18 cellular contexts compared by ENCODE assay signal in genomic region chr1:152190589-152190988, GRCh38. TPM values are rescaled to one million over a fixed set of nuclear protein-coding genes. Genes with fewer than 3 reads are reported as not detected.
DNase-seq lines count a peak whose midpoint lies in the region; ATAC-seq, FAIRE-seq and TF ChIP-seq lines count a peak whose summit lies in the region.
"Had no signal": no experiment of that assay in that cellular context is flagged by ENCODE, and none has a peak within 500 bp of the region (broad histone marks: within the 10 kb centered on the region; RNA-seq: fewer than 3 reads in every experiment).

No MANE protein-coding gene starts in this region.

- no peak for TF ChIP-seq POLR2A in A549 (IDR thresholded peaks at IDR 0.05; ENCODE audit: low read length)

- DNase-seq in A549 (ENCODE audit: low read depth in 1 of 2, low spot score in 1 of 2) (peak in 1 of 2 experiments; percentile 18), HCEC 1CT (peak; percentile 51), astrocyte of the spinal cord (ENCODE audit: low read depth, low spot score) (peak; percentile 20), foreskin keratinocyte (peak; percentile 62 to 80), SK-N-SH (no peak), GM10266 (ENCODE audit: extremely low spot score) (no peak)
- DNase-seq: NCI-H774; sigmoid colon; stimulated activated CD4-positive, alpha-beta T cell treated with anti-CD3 and anti-CD28 coated beads, Interleukin-1b, Interleukin-23, amount 100 ng/mL, for 48 hours had no signal

- H3K79me2 ChIP-seq in SK-N-SH (ENCODE audit: insufficient read depth): no peaks in the 10 kb centered on the region

- CTCF ChIA-PET in A549 (lab: Yijun Ruan, JAX) (interaction anchor here (2.4 to 2.6 kb wide), 2 partner anchors 250 to 268 kb away, joined by 13 to 19 read pairs; no protein-coding TSS in a partner anchor), SK-N-SH (lab: Yijun Ruan, JAX) (interaction anchor here (2.2 kb wide), 1 partner anchor 268 kb away, joined by 7 read pairs; no protein-coding TSS in a partner anchor)

- H3K4me3 ChIP-seq in A549: no peak overlapping the region
- H3K4me3 ChIP-seq in astrocyte of the spinal cord (ENCODE audit: low read depth, low read length): no peak overlapping the region
- H3K4me3 ChIP-seq in SK-N-SH (ENCODE audit: low read depth in 2 of 2, low read length in 1 of 2): no peak overlapping the region
- H3K4me3 ChIP-seq: ascending aorta, coronary artery, mucosa of descending colon, sigmoid colon, uterus had no signal

- peaks cover 3% of the 10 kb centered on the region for H3F3A ChIP-seq in SK-N-SH (replicated peaks; ENCODE audit: insufficient read depth)

- H3K4me1 ChIP-seq in A549 (peaks cover 14% of the 10 kb centered on the region), foreskin keratinocyte (peaks cover 29% of the 10 kb centered on the region), SK-N-SH (ENCODE audit: control insufficient read depth in 1 of 2, insufficient read depth in 2 of 2, low read depth in 1 of 2, low read length in 1 of 2) (no peaks in the 10 kb centered on the region; a peak in 1 of 4 replicates)
- H3K4me1 ChIP-seq: ascending aorta, uterus had no signal

- no peak; a peak in 1 of 5 replicates for TF ChIP-seq EP300 in A549 (IDR thresholded peaks at IDR 0.05)
- no peak for TF ChIP-seq EP300 in SK-N-SH (IDR thresholded peaks at IDR 0.05; ENCODE audit: borderline replicate concordance in 1 of 2, low read depth in 1 of 2, low read length in 1 of 2)

- H3K9ac ChIP-seq in SK-N-SH: no peak overlapping the region

- no peaks in the 10 kb centered on the region for H3K9me2 ChIP-seq in SK-N-SH

- H4K20me1 ChIP-seq in SK-N-SH (ENCODE audit: insufficient read depth): no peaks in the 10 kb centered on the region

- H2AFZ ChIP-seq in SK-N-SH (ENCODE audit: low read depth): no peak overlapping the region

- no peaks in the 10 kb centered on the region for H3K36me3 ChIP-seq in SK-N-SH (replicated peaks in 1 of 2; ENCODE audit: control insufficient read depth in 1 of 2, insufficient read depth in 2 of 2, low read length in 1 of 2)
- H3K36me3 ChIP-seq: ascending aorta, sigmoid colon, uterus had no signal

- H3K27me3 ChIP-seq in foreskin keratinocyte (no peaks in the 10 kb centered on the region), SK-N-SH (ENCODE audit: insufficient read depth) (0 out of 2 replicates have a peak, but pooled peaks cover 5% of the 10 kb centered on the region)
- H3K27me3 ChIP-seq: ascending aorta, sigmoid colon, uterus had no signal

- no peak for TF ChIP-seq RAD21 in A549 (conservative IDR thresholded peaks at IDR 0.05 in 1 of 2, IDR thresholded peaks at IDR 0.05 in 1 of 2)
- TF ChIP-seq RAD21 in SK-N-SH (IDR thresholded peaks at IDR 0.05; ENCODE audit: low read length): no peak

- H3K9me3 ChIP-seq in A549 (no peaks in the 10 kb centered on the region), SK-N-SH (no peaks in the 10 kb centered on the region)
- H3K9me3 ChIP-seq: ascending aorta, sigmoid colon, uterus had no signal

- H3K27ac ChIP-seq in A549 (no peak overlapping the region), foreskin keratinocyte (peak overlapping the region; percentile 35), SK-N-SH (ENCODE audit: low read depth in 2 of 2, low read length in 1 of 2) (no peak overlapping the region)
- H3K27ac ChIP-seq: ascending aorta, coronary artery, sigmoid colon, uterus had no signal

- TF ChIP-seq CTCF in A549 (IDR thresholded peaks at IDR 0.05) (no peak), astrocyte of the spinal cord (IDR thresholded peaks at IDR 0.05; ENCODE audit: low read depth, low read length) (no peak), foreskin keratinocyte (conservative IDR thresholded peaks at IDR 0.05) (no peak), SK-N-SH (IDR thresholded peaks at IDR 0.05) (no peak), GM10266 (IDR thresholded peaks at IDR 0.05; ENCODE audit: control insufficient read depth, insufficient read depth, low read depth, missing control alignments) (no peak)

- peak overlapping the region; percentile 86 for H3K4me2 ChIP-seq in A549
- no peak overlapping the region for H3K4me2 ChIP-seq in SK-N-SH

- POLR2A ChIA-PET in A549 (lab: Yijun Ruan, JAX) (no interaction called here), SK-N-SH (lab: Yijun Ruan, JAX) (no interaction called here)

- in situ Hi-C loops in astrocyte of the spinal cord (cut with HindIII; ENCODE audit: low sequenced_read_pairs): no loop called here

- no peak for ATAC-seq in A549
- ATAC-seq in foreskin keratinocyte: no peak
- no peak for ATAC-seq in HG03025 (IDR thresholded peaks at IDR 0.05; ENCODE audit: low FRiP score, unreplicated experiment)
- ATAC-seq in HG03378 (IDR thresholded peaks at IDR 0.05; ENCODE audit: unreplicated experiment): no peak

- FAIRE-seq in A549 (lab: Jason Lieb, UNC): no peak

- 27% methylated on average over 2 of the region's 2 CpGs for WGBS in A549 (ENCODE audit: missing lambda C conversion rate)
- WGBS in SK-N-SH (ENCODE audit: low lambda C conversion rate): 7% methylated on average over 2 of the region's 2 CpGs

TF ChIP-seq in A549, 52 proteins besides CTCF, POLR2A, EP300 and RAD21 (continues in another document):
- no peak for TF ChIP-seq TP53 (CRISPR knock-in tag; IDR thresholded peaks at IDR 0.05)
- TF ChIP-seq ZFP36 (IDR thresholded peaks at IDR 0.05; ENCODE audit: borderline replicate concordance, partially characterized antibody): no peak
- TF ChIP-seq, protein P1, sequence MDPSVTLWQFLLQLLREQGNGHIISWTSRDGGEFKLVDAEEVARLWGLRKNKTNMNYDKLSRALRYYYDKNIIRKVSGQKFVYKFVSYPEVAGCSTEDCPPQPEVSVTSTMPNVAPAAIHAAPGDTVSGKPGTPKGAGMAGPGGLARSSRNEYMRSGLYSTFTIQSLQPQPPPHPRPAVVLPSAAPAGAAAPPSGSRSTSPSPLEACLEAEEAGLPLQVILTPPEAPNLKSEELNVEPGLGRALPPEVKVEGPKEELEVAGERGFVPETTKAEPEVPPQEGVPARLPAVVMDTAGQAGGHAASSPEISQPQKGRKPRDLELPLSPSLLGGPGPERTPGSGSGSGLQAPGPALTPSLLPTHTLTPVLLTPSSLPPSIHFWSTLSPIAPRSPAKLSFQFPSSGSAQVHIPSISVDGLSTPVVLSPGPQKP (IDR thresholded peaks at IDR 0.05; ENCODE audit: low read depth, low read length): no peak
- TF ChIP-seq CBX2 (IDR thresholded peaks at IDR 0.05; ENCODE audit: borderline replicate concordance, low read depth): no peak

TF ChIP-seq in SK-N-SH, 30 proteins besides CTCF, POLR2A, EP300 and RAD21 (continues in another document):
- no peak for TF ChIP-seq SIN3A (IDR thresholded peaks at IDR 0.05; ENCODE audit: borderline replicate concordance, low read depth, low read length)
- TF ChIP-seq, protein P2, sequence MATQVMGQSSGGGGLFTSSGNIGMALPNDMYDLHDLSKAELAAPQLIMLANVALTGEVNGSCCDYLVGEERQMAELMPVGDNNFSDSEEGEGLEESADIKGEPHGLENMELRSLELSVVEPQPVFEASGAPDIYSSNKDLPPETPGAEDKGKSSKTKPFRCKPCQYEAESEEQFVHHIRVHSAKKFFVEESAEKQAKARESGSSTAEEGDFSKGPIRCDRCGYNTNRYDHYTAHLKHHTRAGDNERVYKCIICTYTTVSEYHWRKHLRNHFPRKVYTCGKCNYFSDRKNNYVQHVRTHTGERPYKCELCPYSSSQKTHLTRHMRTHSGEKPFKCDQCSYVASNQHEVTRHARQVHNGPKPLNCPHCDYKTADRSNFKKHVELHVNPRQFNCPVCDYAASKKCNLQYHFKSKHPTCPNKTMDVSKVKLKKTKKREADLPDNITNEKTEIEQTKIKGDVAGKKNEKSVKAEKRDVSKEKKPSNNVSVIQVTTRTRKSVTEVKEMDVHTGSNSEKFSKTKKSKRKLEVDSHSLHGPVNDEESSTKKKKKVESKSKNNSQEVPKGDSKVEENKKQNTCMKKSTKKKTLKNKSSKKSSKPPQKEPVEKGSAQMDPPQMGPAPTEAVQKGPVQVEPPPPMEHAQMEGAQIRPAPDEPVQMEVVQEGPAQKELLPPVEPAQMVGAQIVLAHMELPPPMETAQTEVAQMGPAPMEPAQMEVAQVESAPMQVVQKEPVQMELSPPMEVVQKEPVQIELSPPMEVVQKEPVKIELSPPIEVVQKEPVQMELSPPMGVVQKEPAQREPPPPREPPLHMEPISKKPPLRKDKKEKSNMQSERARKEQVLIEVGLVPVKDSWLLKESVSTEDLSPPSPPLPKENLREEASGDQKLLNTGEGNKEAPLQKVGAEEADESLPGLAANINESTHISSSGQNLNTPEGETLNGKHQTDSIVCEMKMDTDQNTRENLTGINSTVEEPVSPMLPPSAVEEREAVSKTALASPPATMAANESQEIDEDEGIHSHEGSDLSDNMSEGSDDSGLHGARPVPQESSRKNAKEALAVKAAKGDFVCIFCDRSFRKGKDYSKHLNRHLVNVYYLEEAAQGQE (IDR thresholded peaks at IDR 0.05; ENCODE audit: low read depth, low read length): no peak
- TF ChIP-seq POLR2AphosphoS5 (IDR thresholded peaks at IDR 0.05; ENCODE audit: low read depth, low read length): no peak
- TF ChIP-seq RFX5 (IDR thresholded peaks at IDR 0.05; ENCODE audit: low read length): no peak
- TF ChIP-seq MEF2A (IDR thresholded peaks at IDR 0.05; ENCODE audit: borderline replicate concordance, low read depth): no peak
- no peak for TF ChIP-seq RCOR1 (IDR thresholded peaks at IDR 0.05; ENCODE audit: low read length)
- TF ChIP-seq RXRA (IDR thresholded peaks at IDR 0.05; ENCODE audit: borderline replicate concordance, low read depth): no peak

RNA-seq across cellular contexts. Expression of gene RPTN, which starts 31.6 kb away (rescaled TPM):
- polyA plus RNA-seq in A549 (2011; rRNA removed): 0.03 TPM in 1 of 2 replicates, not detected in the other
- polyA plus RNA-seq in A549 (2012; cell fraction: cytosol; rRNA removed): not detected in 2 replicates
- not detected in 2 replicates for polyA plus RNA-seq in A549 (2012; cell fraction: nucleus; rRNA removed)
- not detected in 3 replicates for polyA plus RNA-seq in A549 (2017; fragmentation: RNase III; extraction: RNeasy Plus Mini Kit Qiagen cat#74134 plus additional on column Dnase treatment)
- not detected in 2 replicates for polyA minus RNA-seq in A549 (2011; rRNA and poly(A)+ RNA removed)
- total RNA-seq in foreskin keratinocyte: 0.04 and 0.07 TPM in 2 replicates
- polyA plus RNA-seq in foreskin keratinocyte: not detected in 2 replicates
- not detected in 2 replicates for polyA plus RNA-seq in SK-N-SH (2012; rRNA removed)
- not detected in 2 replicates for polyA plus RNA-seq in SK-N-SH (2012; cell fraction: cytosol; rRNA removed)
- not detected in 2 replicates for polyA plus RNA-seq in SK-N-SH (2012; cell fraction: nucleus; rRNA removed)
- total RNA-seq: ascending aorta; CD8-positive, alpha-beta T cell; endothelial cell of umbilical vein; left cardiac atrium; mucosa of descending colon; sigmoid colon; uterus had no signal
- polyA plus RNA-seq: endothelial cell of umbilical vein, sigmoid colon had no signal

RNA-seq across cellular contexts. Expression of gene HRNR, which starts 33.4 kb away (rescaled TPM):
- not detected in 2 replicates for polyA plus RNA-seq in A549 (2011; rRNA removed)
- polyA plus RNA-seq in A549 (2012; cell fraction: cytosol; rRNA removed): under 0.01 TPM in 1 of 2 replicates, not detected in the other
- polyA plus RNA-seq in A549 (2012; cell fraction: nucleus; rRNA removed): 0.01 TPM in 1 of 2 replicates, not detected in the other
- polyA plus RNA-seq in A549 (2017; fragmentation: RNase III; extraction: RNeasy Plus Mini Kit Qiagen cat#74134 plus additional on column Dnase treatment): not detected in 3 replicates
- 0.04 and 0.05 TPM in 2 replicates for polyA minus RNA-seq in A549 (2011; rRNA and poly(A)+ RNA removed)
- not detected in 2 replicates for total RNA-seq in foreskin keratinocyte
- not detected in 2 replicates for polyA plus RNA-seq in foreskin keratinocyte
- polyA plus RNA-seq in SK-N-SH (2012; rRNA removed): not detected in 2 replicates
- not detected in 2 replicates for polyA plus RNA-seq in SK-N-SH (2012; cell fraction: cytosol; rRNA removed)
- not detected in 2 replicates for polyA plus RNA-seq in SK-N-SH (2012; cell fraction: nucleus; rRNA removed)
- total RNA-seq: ascending aorta; CD8-positive, alpha-beta T cell; endothelial cell of umbilical vein; left cardiac atrium; mucosa of descending colon; sigmoid colon had no signal
- polyA plus RNA-seq: endothelial cell of umbilical vein had no signal

Comparison
In these comparisons a context has a peak if more than half of its experiments do, and no peak if none do; other contexts are left out.
1. DNase-seq: peak in HCEC 1CT (single experiment), astrocyte of the spinal cord (single experiment) and foreskin keratinocyte (2 of 2); none in SK-N-SH (single experiment) and GM10266 (single experiment).